16 cellular contexts compared by ENCODE assay signal in genomic region chr12:42380733-42381132, GRCh38. TPM values are rescaled to one million over a fixed set of nuclear protein-coding genes. Genes with fewer than 3 reads are reported as not detected.
DNase-seq lines count a peak whose midpoint lies in the region; ATAC-seq, FAIRE-seq and TF ChIP-seq lines count a peak whose summit lies in the region.
"Had no signal": no experiment of that assay in that cellular context is flagged by ENCODE, and none has a peak within 500 bp of the region (broad histone marks: within the 10 kb centered on the region; RNA-seq: fewer than 3 reads in every experiment).

No MANE protein-coding gene starts in this region.

- peaks cover 14% of the 10 kb centered on the region; the same call in 1 of the 3 replicates for H3K36me3 ChIP-seq in K562 (ENCODE audit: control insufficient read depth, insufficient read depth, low read length)

- H2AFZ ChIP-seq in K562 (ENCODE audit: low read depth, low read length), result no peak overlapping the region

- H3K9me3 ChIP-seq in K562 (replicated peaks; ENCODE audit: control insufficient read depth, insufficient read depth, low read depth, low read length), result no peaks in the 10 kb centered on the region
- H3K9me3 ChIP-seq: HAP-1 had no signal

- H4K20me1 ChIP-seq in K562 (replicated peaks; ENCODE audit: control insufficient read depth, insufficient read depth, low read length), result no peaks in the 10 kb centered on the region

- TF ChIP-seq RAD21 in K562 (CRISPR knock-in tag; conservative IDR thresholded peaks at IDR 0.05 in 1 of 2, IDR thresholded peaks at IDR 0.05 in 1 of 2), result no peak

- no peak for ATAC-seq in K562
- ATAC-seq: GM12878 had no signal

- no peak overlapping the region for H3K9ac ChIP-seq in K562 (ENCODE audit: insufficient read depth in 1 of 2, low read depth in 2 of 2, low read length in 2 of 2)

- H3K4me3 ChIP-seq in HL-60 (replicated peaks; ENCODE audit: insufficient read depth, low read length), result no peak overlapping the region
- no peak overlapping the region for H3K4me3 ChIP-seq in K562
- H3K4me3 ChIP-seq: GM12878, HAP-1 had no signal

- TF ChIP-seq EP300 in K562 (IDR thresholded peaks at IDR 0.05; ENCODE audit: low read length), result no peak

- TF ChIP-seq CTCF in HL-60 (IDR thresholded peaks at IDR 0.05; ENCODE audit: insufficient read depth, low read length) (no peak), K562 (IDR thresholded peaks at IDR 0.05 in 2 of 3, conservative IDR thresholded peaks at IDR 0.05 in 1 of 3; ENCODE audit: insufficient read depth in 2 of 3, low read depth in 1 of 3, low read length in 3 of 3) (no peak)

- H3K4me2 ChIP-seq in K562 (ENCODE audit: insufficient read depth, low read length), result no peak overlapping the region

- no peaks in the 10 kb centered on the region for H3K79me2 ChIP-seq in K562 (ENCODE audit: control insufficient read depth, insufficient read depth, low read length)

- FAIRE-seq in K562 (lab: Jason Lieb, UNC), result peak; percentile 32
- FAIRE-seq: GM12878 had no signal

- no peaks in the 10 kb centered on the region for H3K27me3 ChIP-seq in HL-60 (ENCODE audit: insufficient read depth, poor library complexity, severe bottlenecking)
- no peaks in the 10 kb centered on the region for H3K27me3 ChIP-seq in K562 (ENCODE audit: control insufficient read depth in 2 of 2, insufficient read depth in 2 of 2, low read length in 2 of 2)

- peaks cover 0 to 14% of the 10 kb centered on the region in 2 experiments; a peak in 2 of 5 replicates for H3K4me1 ChIP-seq in K562 (replicated peaks in 1 of 2; ENCODE audit: control insufficient read depth in 2 of 2, insufficient read depth in 2 of 2, low read length in 2 of 2)
- H3K4me1 ChIP-seq: HAP-1 had no signal

- no peaks in the 10 kb centered on the region for H3K9me1 ChIP-seq in K562 (ENCODE audit: control insufficient read depth, insufficient read depth, low read length)

- peak; percentile 15 for DNase-seq in GF-D8 (lab: John Stamatoyannopoulos, UW)
- no peak for DNase-seq in HL-60 (ENCODE audit: low read depth in 1 of 2, low spot score in 1 of 2)
- DNase-seq in K562 (ENCODE audit: extremely low read depth in 1 of 4, low spot score in 3 of 4), result no peak
- no peak for DNase-seq in effector CD8-positive, alpha-beta T cell (lab: John Stamatoyannopoulos, UW)
- no peak for DNase-seq in NCI-H1436 (lab: John Stamatoyannopoulos, UW)
- no peak for DNase-seq in activated CD4-positive, alpha-beta T cell treated with anti-CD3 and anti-CD28 coated beads for 1 hour
- DNase-seq: C1 segment of cervical spinal cord; Calu3; CD4-positive, alpha-beta memory T cell; COR-L47; DMS153; DND-41; GOT3; HFFc6 had no signal

- WGBS in K562 (ENCODE audit: insufficient coverage, low coverage, missing lambda C conversion rate), result 84% methylated on average over 1 of the region's 1 CpG

- POLR2A ChIA-PET in K562 (lab: Yijun Ruan, JAX), result no interaction called here

- intact Hi-C loops in K562 (cut with micrococcal nuclease), result no loop called here

- in situ Hi-C loops in K562 (cut with MboI), result no loop called here

- no TSS peak for BruUV-seq in K562 (replicated peaks; lab: Mats Ljungman, UMichigan)

- TF ChIP-seq POLR2A in K562 (conservative IDR thresholded peaks at IDR 0.05), result no peak

- H3K27ac ChIP-seq in HL-60 (replicated peaks), result peak overlapping the region; percentile 51; the same call in 1 of the 2 replicates
- H3K27ac ChIP-seq in K562 (ENCODE audit: extremely low read depth, low read depth, low read length), result no peak overlapping the region

- CTCF ChIA-PET in K562 (lab: Yijun Ruan, JAX; ENCODE audit: low intra/inter-chr PET ratio), result no interaction called here

TF ChIP-seq in K562, 482 proteins besides CTCF, POLR2A, EP300 and RAD21:
- TF ChIP-seq TBP (optimal IDR thresholded peaks at IDR 0.05; ENCODE audit: low read depth, low read length) (no peak), MEF2D (tag; conservative IDR thresholded peaks at IDR 0.05; ENCODE audit: low read depth) (no peak), AFF1 (IDR thresholded peaks at IDR 0.05; ENCODE audit: low read depth in 1 of 2, partially characterized antibody in 2 of 2) (no peak), CBX5 (IDR thresholded peaks at IDR 0.05; ENCODE audit: borderline replicate concordance, low read depth) (no peak), TRIM28 (IDR thresholded peaks at IDR 0.05) (no peak), NUFIP1 (IDR thresholded peaks at IDR 0.05; ENCODE audit: partially characterized antibody) (no peak), BRD9 (IDR thresholded peaks at IDR 0.05; ENCODE audit: low read depth, partially characterized antibody) (no peak), ZNF707 (CRISPR knock-in tag; conservative IDR thresholded peaks at IDR 0.05) (no peak)

RNA-seq across cellular contexts. Expression of gene PPHLN1, which starts 54.8 kb away (rescaled TPM):
- total RNA-seq in K562 (2011; cell fraction: chromatin; rRNA removed; ENCODE audit: low replicate concordance), result 57.8 and 125 TPM in 2 replicates
- 36.4 and 41.7 TPM in 2 replicates for total RNA-seq in K562 (2011; cell fraction: nucleolus; rRNA removed)
- 71.3 and 122 TPM in 2 replicates for total RNA-seq in K562 (2011; cell fraction: nucleoplasm; rRNA removed)
- total RNA-seq in K562 (2014; rRNA removed) (71.0 and 85.8 TPM in 2 replicates), K562 (2014; rRNA removed; fragmentation: Illumina TruSeq; extraction: Trizol) (93.2 and 111 TPM in 2 replicates), K562 (2015; rRNA removed; fragmentation: Illumina TruSeq; extraction: Trizol) (78.3 and 88.7 TPM in 2 replicates), K562 (2021) (64.2 and 66.3 TPM in 2 replicates)
- polyA plus RNA-seq in K562 (2011; rRNA removed) (91.7 and 112 TPM in 2 replicates), K562 (2014; fragmentation: Illumina TruSeq; extraction: Trizol) (92.0 and 93.6 TPM in 2 replicates), K562 (2014; fragmentation: Nextera tagmentation; extraction: Ambion mirVana) (100 to 1,000 TPM; 105 to 112 TPM), K562 (2014; rRNA removed) (85.4 and 97.7 TPM in 2 replicates)
- polyA plus RNA-seq in K562 (2011; cell fraction: cytosol; rRNA removed), result 22.8 and 42.0 TPM in 2 replicates
- polyA plus RNA-seq in K562 (2011; cell fraction: nucleus; rRNA removed), result 104 and 117 TPM in 2 replicates
- polyA plus RNA-seq in K562 (2012), result 48.3 and 66.5 TPM in 2 replicates
- polyA minus RNA-seq in K562 (2011; rRNA and poly(A)+ RNA removed), result 98.5 and 105 TPM in 2 replicates
- 24.2 and 27.6 TPM in 2 replicates for polyA minus RNA-seq in K562 (2011; cell fraction: cytosol; rRNA and poly(A)+ RNA removed)
- polyA minus RNA-seq in K562 (2011; cell fraction: nucleus; rRNA and poly(A)+ RNA removed), result 72.6 and 79.0 TPM in 2 replicates

RNA-seq across cellular contexts. Expression of gene ZCRB1, which starts 54.8 kb away (rescaled TPM):
- total RNA-seq in K562 (2011; cell fraction: chromatin; rRNA removed; ENCODE audit: low replicate concordance), result 10.0 and 10.6 TPM in 2 replicates
- 13.5 and 21.8 TPM in 2 replicates for total RNA-seq in K562 (2011; cell fraction: nucleolus; rRNA removed)
- 12.1 and 13.6 TPM in 2 replicates for total RNA-seq in K562 (2011; cell fraction: nucleoplasm; rRNA removed)
- 36.0 and 46.5 TPM in 2 replicates for total RNA-seq in K562 (2014; rRNA removed)
- 51.0 and 64.9 TPM in 2 replicates for total RNA-seq in K562 (2014; rRNA removed; fragmentation: Illumina TruSeq; extraction: Trizol)
- 57.6 and 66.2 TPM in 2 replicates for total RNA-seq in K562 (2015; rRNA removed; fragmentation: Illumina TruSeq; extraction: Trizol)
- total RNA-seq in K562 (2021), result 46.6 and 48.9 TPM in 2 replicates
- 33.4 and 36.0 TPM in 2 replicates for polyA plus RNA-seq in K562 (2011; rRNA removed)
- 11.8 and 16.9 TPM in 2 replicates for polyA plus RNA-seq in K562 (2011; cell fraction: cytosol; rRNA removed)
- 21.2 and 28.0 TPM in 2 replicates for polyA plus RNA-seq in K562 (2011; cell fraction: nucleus; rRNA removed)
- 74.0 and 74.2 TPM in 2 replicates for polyA plus RNA-seq in K562 (2012)
- polyA plus RNA-seq in K562 (2014; fragmentation: Illumina TruSeq; extraction: Trizol), result 76.9 and 102 TPM in 2 replicates
- 10 to 100 TPM; 60.1 to 65.9 TPM for polyA plus RNA-seq in K562 (2014; fragmentation: Nextera tagmentation; extraction: Ambion mirVana)
- polyA plus RNA-seq in K562 (2014; rRNA removed), result 42.4 and 48.5 TPM in 2 replicates
- 22.9 and 28.4 TPM in 2 replicates for polyA minus RNA-seq in K562 (2011; rRNA and poly(A)+ RNA removed)
- polyA minus RNA-seq in K562 (2011; cell fraction: cytosol; rRNA and poly(A)+ RNA removed), result 13.4 and 25.2 TPM in 2 replicates
- polyA minus RNA-seq in K562 (2011; cell fraction: nucleus; rRNA and poly(A)+ RNA removed), result 27.6 and 32.0 TPM in 2 replicates
